Comparison of ENCODE assay signal across 1 cellular context in the genomic region with DNA sequence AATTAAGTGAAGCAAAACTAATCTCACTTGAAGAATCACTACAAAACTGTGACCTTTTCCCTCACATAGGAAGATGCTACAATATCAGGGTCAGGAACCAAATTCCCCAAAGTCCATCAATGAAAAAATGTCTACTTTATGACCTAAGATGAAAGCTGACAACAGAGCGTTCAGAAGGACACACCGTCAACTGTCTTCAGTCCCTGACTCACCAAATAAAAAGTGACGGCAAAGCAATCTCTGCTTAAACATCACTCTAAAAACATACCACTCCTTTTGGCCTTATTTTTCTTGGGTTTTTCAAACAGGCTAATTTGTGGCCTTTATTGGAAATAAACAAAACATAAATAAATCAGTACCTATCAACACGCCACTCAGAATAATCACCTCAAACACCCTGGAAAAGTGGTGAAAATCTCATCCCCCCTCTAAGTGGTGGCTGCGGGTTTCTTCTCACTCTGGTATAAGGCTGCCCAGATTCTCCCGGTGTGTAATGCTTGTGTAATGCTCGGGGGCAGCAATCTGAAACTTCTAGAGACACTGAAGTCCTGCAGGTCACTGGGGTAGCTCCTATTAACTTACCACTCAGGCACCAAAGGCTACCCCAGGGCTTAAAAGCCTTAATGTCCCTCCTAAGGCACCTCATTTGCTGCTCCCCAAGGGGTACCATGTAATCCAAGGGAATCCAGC.
TF ChIP-seq lines count a peak whose summit lies in the region.

No MANE protein-coding gene starts in this region.

TF ChIP-seq in GM12878, 131 proteins besides CTCF, POLR2A, EP300 and RAD21:
- TF ChIP-seq ASH2L (IDR thresholded peaks at IDR 0.05; ENCODE audit: borderline replicate concordance, low read depth): no peak
- no peak for TF ChIP-seq BHLHE40 (IDR thresholded peaks at IDR 0.05; ENCODE audit: borderline replicate concordance in 1 of 2, low read depth in 2 of 2, low read length in 1 of 2)
- TF ChIP-seq, protein P1, sequence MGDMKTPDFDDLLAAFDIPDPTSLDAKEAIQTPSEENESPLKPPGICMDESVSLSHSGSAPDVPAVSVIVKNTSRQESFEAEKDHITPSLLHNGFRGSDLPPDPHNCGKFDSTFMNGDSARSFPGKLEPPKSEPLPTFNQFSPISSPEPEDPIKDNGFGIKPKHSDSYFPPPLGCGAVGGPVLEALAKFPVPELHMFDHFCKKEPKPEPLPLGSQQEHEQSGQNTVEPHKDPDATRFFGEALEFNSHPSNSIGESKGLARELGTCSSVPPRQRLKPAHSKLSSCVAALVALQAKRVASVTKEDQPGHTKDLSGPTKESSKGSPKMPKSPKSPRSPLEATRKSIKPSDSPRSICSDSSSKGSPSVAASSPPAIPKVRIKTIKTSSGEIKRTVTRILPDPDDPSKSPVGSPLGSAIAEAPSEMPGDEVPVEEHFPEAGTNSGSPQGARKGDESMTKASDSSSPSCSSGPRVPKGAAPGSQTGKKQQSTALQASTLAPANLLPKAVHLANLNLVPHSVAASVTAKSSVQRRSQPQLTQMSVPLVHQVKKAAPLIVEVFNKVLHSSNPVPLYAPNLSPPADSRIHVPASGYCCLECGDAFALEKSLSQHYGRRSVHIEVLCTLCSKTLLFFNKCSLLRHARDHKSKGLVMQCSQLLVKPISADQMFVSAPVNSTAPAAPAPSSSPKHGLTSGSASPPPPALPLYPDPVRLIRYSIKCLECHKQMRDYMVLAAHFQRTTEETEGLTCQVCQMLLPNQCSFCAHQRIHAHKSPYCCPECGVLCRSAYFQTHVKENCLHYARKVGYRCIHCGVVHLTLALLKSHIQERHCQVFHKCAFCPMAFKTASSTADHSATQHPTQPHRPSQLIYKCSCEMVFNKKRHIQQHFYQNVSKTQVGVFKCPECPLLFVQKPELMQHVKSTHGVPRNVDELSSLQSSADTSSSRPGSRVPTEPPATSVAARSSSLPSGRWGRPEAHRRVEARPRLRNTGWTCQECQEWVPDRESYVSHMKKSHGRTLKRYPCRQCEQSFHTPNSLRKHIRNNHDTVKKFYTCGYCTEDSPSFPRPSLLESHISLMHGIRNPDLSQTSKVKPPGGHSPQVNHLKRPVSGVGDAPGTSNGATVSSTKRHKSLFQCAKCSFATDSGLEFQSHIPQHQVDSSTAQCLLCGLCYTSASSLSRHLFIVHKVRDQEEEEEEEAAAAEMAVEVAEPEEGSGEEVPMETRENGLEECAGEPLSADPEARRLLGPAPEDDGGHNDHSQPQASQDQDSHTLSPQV (IDR thresholded peaks at IDR 0.05): no peak
